Comparison of ENCODE assay signal across 1 cellular context in the genomic region with DNA sequence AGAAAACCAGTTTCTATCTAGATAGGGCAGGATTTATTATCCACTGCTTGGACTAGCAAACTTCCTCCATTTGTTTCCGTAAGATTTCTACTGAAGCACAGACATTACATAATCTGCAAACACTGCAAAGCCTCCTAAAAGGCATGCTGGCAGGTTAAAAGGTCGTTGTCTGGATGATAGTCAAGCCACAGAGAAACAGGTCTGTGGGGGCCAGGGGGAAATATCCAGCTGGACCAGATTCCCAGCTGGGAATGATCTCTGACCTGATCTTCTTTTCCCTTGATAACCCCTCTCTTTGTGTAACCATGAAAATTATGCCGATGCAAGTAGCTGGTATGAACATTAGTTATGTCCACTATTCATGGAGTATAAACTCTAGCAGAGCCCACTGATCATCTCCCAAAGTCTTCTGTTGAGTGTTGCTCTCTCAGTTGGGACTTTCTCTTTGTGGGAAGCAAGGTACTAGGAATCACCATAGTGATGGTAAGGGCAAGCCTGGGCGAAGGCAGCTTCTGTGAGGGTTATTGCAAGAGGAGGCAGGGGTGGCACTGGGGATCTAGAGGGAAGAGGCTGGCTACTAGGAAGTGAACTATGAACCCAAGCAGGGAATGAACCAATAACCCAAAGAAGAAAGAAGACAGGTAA.
TF ChIP-seq lines count a peak whose summit lies in the region.

No MANE protein-coding gene starts in this region.

TF ChIP-seq in SK-N-SH, 30 proteins besides CTCF, POLR2A, EP300 and RAD21:
- TF ChIP-seq TCF12 (IDR thresholded peaks at IDR 0.05) (peak; percentile 19; the same call in 1 of the 2 replicates), SMC3 (IDR thresholded peaks at IDR 0.05; ENCODE audit: low read depth, low read length) (no peak)
